ENCODE assay signal across 1 cellular context in genomic region chr12:95513599-95513998, GRCh38.
TF ChIP-seq lines count a peak whose summit lies in the region.

No MANE protein-coding gene starts in this region.

TF ChIP-seq in GM23338, 12 proteins besides CTCF, POLR2A, EP300 and RAD21 (continued from another document):
- TF ChIP-seq, protein P1, sequence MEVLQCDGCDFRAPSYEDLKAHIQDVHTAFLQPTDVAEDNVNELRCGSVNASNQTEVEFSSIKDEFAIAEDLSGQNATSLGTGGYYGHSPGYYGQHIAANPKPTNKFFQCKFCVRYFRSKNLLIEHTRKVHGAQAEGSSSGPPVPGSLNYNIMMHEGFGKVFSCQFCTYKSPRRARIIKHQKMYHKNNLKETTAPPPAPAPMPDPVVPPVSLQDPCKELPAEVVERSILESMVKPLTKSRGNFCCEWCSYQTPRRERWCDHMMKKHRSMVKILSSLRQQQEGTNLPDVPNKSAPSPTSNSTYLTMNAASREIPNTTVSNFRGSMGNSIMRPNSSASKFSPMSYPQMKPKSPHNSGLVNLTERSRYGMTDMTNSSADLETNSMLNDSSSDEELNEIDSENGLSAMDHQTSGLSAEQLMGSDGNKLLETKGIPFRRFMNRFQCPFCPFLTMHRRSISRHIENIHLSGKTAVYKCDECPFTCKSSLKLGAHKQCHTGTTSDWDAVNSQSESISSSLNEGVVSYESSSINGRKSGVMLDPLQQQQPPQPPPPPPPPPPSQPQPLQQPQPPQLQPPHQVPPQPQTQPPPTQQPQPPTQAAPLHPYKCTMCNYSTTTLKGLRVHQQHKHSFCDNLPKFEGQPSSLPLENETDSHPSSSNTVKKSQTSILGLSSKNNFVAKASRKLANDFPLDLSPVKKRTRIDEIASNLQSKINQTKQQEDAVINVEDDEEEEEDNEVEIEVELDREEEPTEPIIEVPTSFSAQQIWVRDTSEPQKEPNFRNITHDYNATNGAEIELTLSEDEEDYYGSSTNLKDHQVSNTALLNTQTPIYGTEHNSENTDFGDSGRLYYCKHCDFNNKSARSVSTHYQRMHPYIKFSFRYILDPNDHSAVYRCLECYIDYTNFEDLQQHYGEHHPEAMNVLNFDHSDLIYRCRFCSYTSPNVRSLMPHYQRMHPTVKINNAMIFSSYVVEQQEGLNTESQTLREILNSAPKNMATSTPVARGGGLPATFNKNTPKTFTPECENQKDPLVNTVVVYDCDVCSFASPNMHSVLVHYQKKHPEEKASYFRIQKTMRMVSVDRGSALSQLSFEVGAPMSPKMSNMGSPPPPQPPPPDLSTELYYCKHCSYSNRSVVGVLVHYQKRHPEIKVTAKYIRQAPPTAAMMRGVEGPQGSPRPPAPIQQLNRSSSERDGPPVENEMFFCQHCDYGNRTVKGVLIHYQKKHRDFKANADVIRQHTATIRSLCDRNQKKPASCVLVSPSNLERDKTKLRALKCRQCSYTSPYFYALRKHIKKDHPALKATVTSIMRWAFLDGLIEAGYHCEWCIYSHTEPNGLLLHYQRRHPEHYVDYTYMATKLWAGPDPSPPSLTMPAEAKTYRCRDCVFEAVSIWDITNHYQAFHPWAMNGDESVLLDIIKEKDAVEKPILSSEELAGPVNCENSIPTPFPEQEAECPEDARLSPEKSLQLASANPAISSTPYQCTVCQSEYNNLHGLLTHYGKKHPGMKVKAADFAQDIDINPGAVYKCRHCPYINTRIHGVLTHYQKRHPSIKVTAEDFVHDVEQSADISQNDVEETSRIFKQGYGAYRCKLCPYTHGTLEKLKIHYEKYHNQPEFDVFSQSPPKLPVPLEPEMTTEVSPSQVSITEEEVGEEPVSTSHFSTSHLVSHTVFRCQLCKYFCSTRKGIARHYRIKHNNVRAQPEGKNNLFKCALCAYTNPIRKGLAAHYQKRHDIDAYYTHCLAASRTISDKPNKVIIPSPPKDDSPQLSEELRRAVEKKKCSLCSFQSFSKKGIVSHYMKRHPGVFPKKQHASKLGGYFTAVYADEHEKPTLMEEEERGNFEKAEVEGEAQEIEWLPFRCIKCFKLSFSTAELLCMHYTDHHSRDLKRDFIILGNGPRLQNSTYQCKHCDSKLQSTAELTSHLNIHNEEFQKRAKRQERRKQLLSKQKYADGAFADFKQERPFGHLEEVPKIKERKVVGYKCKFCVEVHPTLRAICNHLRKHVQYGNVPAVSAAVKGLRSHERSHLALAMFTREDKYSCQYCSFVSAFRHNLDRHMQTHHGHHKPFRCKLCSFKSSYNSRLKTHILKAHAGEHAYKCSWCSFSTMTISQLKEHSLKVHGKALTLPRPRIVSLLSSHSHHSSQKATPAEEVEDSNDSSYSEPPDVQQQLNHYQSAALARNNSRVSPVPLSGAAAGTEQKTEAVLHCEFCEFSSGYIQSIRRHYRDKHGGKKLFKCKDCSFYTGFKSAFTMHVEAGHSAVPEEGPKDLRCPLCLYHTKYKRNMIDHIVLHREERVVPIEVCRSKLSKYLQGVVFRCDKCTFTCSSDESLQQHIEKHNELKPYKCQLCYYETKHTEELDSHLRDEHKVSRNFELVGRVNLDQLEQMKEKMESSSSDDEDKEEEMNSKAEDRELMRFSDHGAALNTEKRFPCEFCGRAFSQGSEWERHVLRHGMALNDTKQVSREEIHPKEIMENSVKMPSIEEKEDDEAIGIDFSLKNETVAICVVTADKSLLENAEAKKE (CRISPR knock-in tag; IDR thresholded peaks at IDR 0.05): no peak
